In the genomic region with DNA sequence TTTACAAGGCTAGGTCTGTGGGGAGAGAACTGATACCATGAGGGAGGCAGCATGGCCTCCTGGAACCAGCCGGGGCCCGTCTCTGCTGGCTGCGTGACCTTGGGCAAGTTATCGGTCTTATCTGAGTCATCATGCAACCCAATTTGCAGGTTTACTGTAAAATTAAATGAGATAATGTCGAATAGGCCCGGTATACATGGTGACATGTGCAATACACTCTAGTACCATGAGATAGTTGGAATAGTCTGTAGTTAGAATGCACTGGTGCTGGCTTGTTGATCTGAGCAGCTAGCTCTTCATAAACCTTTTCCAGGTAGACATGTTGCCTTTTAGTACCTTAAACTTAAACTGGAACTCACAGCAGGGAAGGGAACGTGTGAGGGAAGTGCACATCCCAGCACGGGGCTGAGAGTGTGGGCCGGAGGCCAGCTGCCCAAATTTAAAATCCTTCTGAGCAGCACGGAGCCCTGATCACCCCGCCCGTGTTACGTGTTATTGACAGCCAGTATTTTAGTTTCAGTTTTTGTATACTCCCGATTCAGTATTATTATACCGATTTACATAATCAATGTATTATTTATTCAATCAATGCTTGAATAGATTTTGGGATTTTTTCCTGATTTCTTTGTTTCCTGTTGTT, we compare ENCODE assay signal across 24 cellular contexts.
DNase-seq lines count a peak whose midpoint lies in the region; ATAC-seq and TF ChIP-seq lines count a peak whose summit lies in the region.
"Had no signal": no experiment of that assay in that cellular context is flagged by ENCODE, and none has a peak within 500 bp of the region (broad histone marks: within the 10 kb centered on the region; RNA-seq: fewer than 3 reads in every experiment).

No MANE protein-coding gene starts in this region.

- no peak for TF ChIP-seq RAD21 in Ishikawa (IDR thresholded peaks at IDR 0.05; ENCODE audit: low read depth)

- no peaks in the 10 kb centered on the region for H3K9me3 Mint-ChIP-seq in nephron
- H3K9me3 Mint-ChIP-seq: activated naive CD4-positive, alpha-beta T cell treated with anti-CD3 and anti-CD28 coated beads, Interleukin-2, amount 50 U/mL, for 24 hours; memory B cell had no signal

- in situ Hi-C loops in HAP-1 (cut with MboI; ENCODE audit: low sequenced_read_pairs) = no loop called here

- TF ChIP-seq EP300 in Ishikawa (IDR thresholded peaks at IDR 0.05; ENCODE audit: borderline replicate concordance) = no peak; the same call in 1 of the 2 replicates
- no peak for TF ChIP-seq EP300 in stomach (IDR thresholded peaks at IDR 0.05)

- H3K27ac Mint-ChIP-seq in nephron = peak overlapping the region in 2 of 3 experiments; percentile 16 to 40
- H3K27ac Mint-ChIP-seq: activated naive CD4-positive, alpha-beta T cell treated with anti-CD3 and anti-CD28 coated beads, Interleukin-2, amount 50 U/mL, for 24 hours; memory B cell had no signal

- H3K4me1 ChIP-seq in stomach (peaks cover 0 to 5% (median 0%) of the 10 kb centered on the region in 4 donors), colonic mucosa (no peaks in the 10 kb centered on the region), HAP-1 (peaks cover 9% of the 10 kb centered on the region)
- H3K4me1 ChIP-seq: esophagus muscularis mucosa, gastrocnemius medialis had no signal

- TF ChIP-seq CTCF in coronary artery (IDR thresholded peaks at IDR 0.05) (no peak), nephron (IDR thresholded peaks at IDR 0.05; ENCODE audit: unreplicated experiment in 3 of 3) (no peak), stomach (IDR thresholded peaks at IDR 0.05) (no peak), colonic mucosa (IDR thresholded peaks at IDR 0.05) (no peak)

- H3K4me3 Mint-ChIP-seq in nephron = no peak overlapping the region
- H3K4me3 Mint-ChIP-seq: activated naive CD4-positive, alpha-beta T cell treated with anti-CD3 and anti-CD28 coated beads, Interleukin-2, amount 50 U/mL, for 24 hours; memory B cell had no signal

- H3K27me3 Mint-ChIP-seq in nephron (ENCODE audit: low read depth) = peaks cover 8% of the 10 kb centered on the region
- H3K27me3 Mint-ChIP-seq: activated naive CD4-positive, alpha-beta T cell treated with anti-CD3 and anti-CD28 coated beads, Interleukin-2, amount 50 U/mL, for 24 hours; memory B cell had no signal

- H3K36me3 ChIP-seq in stomach = no peaks in the 10 kb centered on the region
- H3K36me3 ChIP-seq in colonic mucosa = no peaks in the 10 kb centered on the region
- no peaks in the 10 kb centered on the region for H3K36me3 ChIP-seq in HAP-1 (replicated peaks)
- H3K36me3 ChIP-seq: esophagus muscularis mucosa, gastrocnemius medialis had no signal

- H3K9ac ChIP-seq in colonic mucosa (ENCODE audit: low read depth in 2 of 2, low read length in 2 of 2) = no peak overlapping the region

- no peak for TF ChIP-seq POLR2A in stomach (IDR thresholded peaks at IDR 0.05)

- intact Hi-C loops in stomach (cut with DNase I; ENCODE audit: low total_unique reads) (no loop called here), colonic mucosa (cut with DNase I) (no loop called here)

- no peak overlapping the region for H3K27ac ChIP-seq in coronary artery
- H3K27ac ChIP-seq in stomach = no peak overlapping the region
- H3K27ac ChIP-seq in colonic mucosa = no peak overlapping the region
- H3K27ac ChIP-seq: C4-2B, esophagus muscularis mucosa, gastrocnemius medialis, hepatocyte had no signal

- peaks cover 52% of the 10 kb centered on the region for H3K4me1 Mint-ChIP-seq in nephron
- H3K4me1 Mint-ChIP-seq: activated naive CD4-positive, alpha-beta T cell treated with anti-CD3 and anti-CD28 coated beads, Interleukin-2, amount 50 U/mL, for 24 hours; memory B cell had no signal

- no peak for ATAC-seq in HG03025 (IDR thresholded peaks at IDR 0.05; ENCODE audit: low FRiP score, unreplicated experiment)
- ATAC-seq: gastrocnemius medialis, HCT116, Panc1 had no signal

- H3K4me3 ChIP-seq in coronary artery = no peak overlapping the region
- H3K4me3 ChIP-seq in stomach = no peak overlapping the region
- no peak overlapping the region for H3K4me3 ChIP-seq in colonic mucosa
- H3K4me3 ChIP-seq in HAP-1 = no peak overlapping the region
- H3K4me3 ChIP-seq: esophagus muscularis mucosa, gastrocnemius medialis, hepatocyte had no signal

- H3K36me3 Mint-ChIP-seq in nephron (ENCODE audit: low read depth) = no peaks in the 10 kb centered on the region
- H3K36me3 Mint-ChIP-seq: activated naive CD4-positive, alpha-beta T cell treated with anti-CD3 and anti-CD28 coated beads, Interleukin-2, amount 50 U/mL, for 24 hours; memory B cell had no signal

- peak; percentile 40 for DNase-seq in coronary artery (ENCODE audit: low spot score)
- DNase-seq in stomach = peak; percentile 17
- no peak for DNase-seq in colonic mucosa
- DNase-seq in activated CD4-positive, alpha-beta T cell treated with anti-CD3 and anti-CD28 coated beads, Interleukin-2, amount 50 U/mL, for 48 hours = no peak
- DNase-seq in HAP-1 (ENCODE audit: low spot score in 2 of 2) = no peak
- DNase-seq: activated CD4-positive, alpha-beta T cell treated with anti-CD3 and anti-CD28 coated beads, Interleukin-2, amount 50 U/mL, for 1 hour; anterior cingulate cortex; cortex of kidney; NCI-H2171; NCI-H524; occipital lobe; SHP77 treated with DMSO at 0.1 percent for 48 hours; stimulated activated CD4-positive, alpha-beta T cell treated with anti-CD3 and anti-CD28 coated beads, Interleukin-4, amount 100 ng/mL, for 1 hour had no signal

- H3K9me3 ChIP-seq in stomach (no peaks in the 10 kb centered on the region), colonic mucosa (no peaks in the 10 kb centered on the region), HAP-1 (no peaks in the 10 kb centered on the region)
- H3K9me3 ChIP-seq: esophagus muscularis mucosa, gastrocnemius medialis had no signal

- WGBS in stomach, 5 donors = 80 to 91% (median 86%) methylated on average over 15 of the region's 15 CpGs

- H3K27me3 ChIP-seq in stomach (no peaks in the 10 kb centered on the region), colonic mucosa (no peaks in the 10 kb centered on the region), HAP-1 (ENCODE audit: low read depth) (no peaks in the 10 kb centered on the region)
- H3K27me3 ChIP-seq: esophagus muscularis mucosa, gastrocnemius medialis, hepatocyte had no signal

TF ChIP-seq in Ishikawa, 13 proteins besides CTCF, POLR2A, EP300 and RAD21:
- 0 out of 2 replicates have a peak, but pooled peaks have one; percentile 17 for TF ChIP-seq TCF12 (IDR thresholded peaks at IDR 0.05; ENCODE audit: low read depth)
- TF ChIP-seq FOXM1 (IDR thresholded peaks at IDR 0.05; ENCODE audit: borderline replicate concordance, low read depth) = no peak
- TF ChIP-seq CEBPB (IDR thresholded peaks at IDR 0.05) = no peak
- TF ChIP-seq, protein P1, sequence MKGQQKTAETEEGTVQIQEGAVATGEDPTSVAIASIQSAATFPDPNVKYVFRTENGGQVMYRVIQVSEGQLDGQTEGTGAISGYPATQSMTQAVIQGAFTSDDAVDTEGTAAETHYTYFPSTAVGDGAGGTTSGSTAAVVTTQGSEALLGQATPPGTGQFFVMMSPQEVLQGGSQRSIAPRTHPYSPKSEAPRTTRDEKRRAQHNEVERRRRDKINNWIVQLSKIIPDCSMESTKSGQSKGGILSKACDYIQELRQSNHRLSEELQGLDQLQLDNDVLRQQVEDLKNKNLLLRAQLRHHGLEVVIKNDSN (IDR thresholded peaks at IDR 0.05) = no peak
- TF ChIP-seq, protein P2, sequence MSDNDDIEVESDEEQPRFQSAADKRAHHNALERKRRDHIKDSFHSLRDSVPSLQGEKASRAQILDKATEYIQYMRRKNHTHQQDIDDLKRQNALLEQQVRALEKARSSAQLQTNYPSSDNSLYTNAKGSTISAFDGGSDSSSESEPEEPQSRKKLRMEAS (IDR thresholded peaks at IDR 0.05) = peak; percentile 36; the same call in 1 of the 2 replicates

Comparison
In these comparisons a context has a peak if more than half of its experiments do, and no peak if none do; other contexts are left out.
1. DNase-seq: peak in coronary artery (single experiment) and stomach (single experiment); none in colonic mucosa (single experiment), activated CD4-positive, alpha-beta T cell treated with anti-CD3 and anti-CD28 coated beads, Interleukin-2, amount 50 U/mL, for 48 hours (0 of 2) and HAP-1 (0 of 2).